In genomic region chr12:27824126-27824842, GRCh38 we compare ENCODE assay signal across 11 cellular contexts. TPM values are rescaled to one million over a fixed set of nuclear protein-coding genes. Genes with fewer than 3 reads are reported as not detected.
A peak's percentile ranks its signal among the peaks of the same experiment; 100 is the strongest.
DNase-seq lines count a peak whose midpoint lies in the region; ATAC-seq and TF ChIP-seq lines count a peak whose summit lies in the region.
"Had no signal": no experiment of that assay in that cellular context is flagged by ENCODE, and none has a peak within 500 bp of the region (broad histone marks: within the 10 kb centered on the region; RNA-seq: fewer than 3 reads in every experiment).

No MANE protein-coding gene starts in this region.

- TF ChIP-seq POLR2A in testis (IDR thresholded peaks at IDR 0.05) (no peak), ovary (IDR thresholded peaks at IDR 0.05) (no peak), breast epithelium (IDR thresholded peaks at IDR 0.05) (no peak)

- no peaks in the 10 kb centered on the region for H3K79me2 ChIP-seq in PC-9 (ENCODE audit: low read depth)

- H3K27me3 ChIP-seq in PC-9 (ENCODE audit: insufficient read depth, low read depth) (no peaks in the 10 kb centered on the region), testis (no peaks in the 10 kb centered on the region), ovary (no peaks in the 10 kb centered on the region), breast epithelium (no peaks in the 10 kb centered on the region)
- H3K27me3 ChIP-seq: ascending aorta had no signal

- POLR2A ChIA-PET in PC-9 (lab: Charles Lee; ENCODE audit: unreplicated experiment): no interaction called here

- TF ChIP-seq CTCF in GM10266 (IDR thresholded peaks at IDR 0.05; ENCODE audit: control insufficient read depth, insufficient read depth, low read depth, missing control alignments): no peak
- no peak for TF ChIP-seq CTCF in PC-9 (conservative IDR thresholded peaks at IDR 0.05)
- TF ChIP-seq CTCF in testis (IDR thresholded peaks at IDR 0.05): no peak
- TF ChIP-seq CTCF in ovary (IDR thresholded peaks at IDR 0.05): no peak
- TF ChIP-seq CTCF in breast epithelium (IDR thresholded peaks at IDR 0.05): no peak

- H3K27ac ChIP-seq in PC-9: 0 out of 2 replicates have a peak overlapping the region, but pooled peaks have one; percentile 97
- H3K27ac ChIP-seq in testis: no peak overlapping the region
- H3K27ac ChIP-seq in ovary: no peak overlapping the region
- no peak overlapping the region for H3K27ac ChIP-seq in breast epithelium
- H3K27ac ChIP-seq: ascending aorta, neutrophil had no signal

- H3K36me3 ChIP-seq in PC-9 (ENCODE audit: low read depth) (no peaks in the 10 kb centered on the region), testis (ENCODE audit: low read depth, missing control alignments) (no peaks in the 10 kb centered on the region), ovary (no peaks in the 10 kb centered on the region), breast epithelium (no peaks in the 10 kb centered on the region)
- H3K36me3 ChIP-seq: ascending aorta, neutrophil had no signal

- no peak overlapping the region for H3K4me2 ChIP-seq in PC-9

- TF ChIP-seq EP300 in ovary (IDR thresholded peaks at IDR 0.05): no peak

- no peaks in the 10 kb centered on the region for H3K9me2 ChIP-seq in PC-9 (ENCODE audit: insufficient read depth)

- intact Hi-C loops in PC-9 (cut with micrococcal nuclease; ENCODE audit: unreplicated experiment): loop anchor here (5.0 to 10.0 kb wide), 3 partner anchors 42 to 341 kb away; partner anchors contain the start of genes KLHL42 and MANSC4
- intact Hi-C loops in testis (cut with DNase I; ENCODE audit: low total_unique reads): no loop called here
- intact Hi-C loops in ovary (cut with DNase I): no loop called here
- intact Hi-C loops in breast epithelium (cut with DNase I; ENCODE audit: low total_unique reads): loop anchor here (5.0 kb wide), 1 partner anchor 87 kb away; no protein-coding TSS in a partner anchor

- no TSS peak for BruUV-seq in PC-9 (replicated peaks; lab: Mats Ljungman, UMichigan)

- H3K9me3 ChIP-seq in PC-9 (ENCODE audit: insufficient read depth, low read depth): no peaks in the 10 kb centered on the region
- no peaks in the 10 kb centered on the region for H3K9me3 ChIP-seq in testis
- no peaks in the 10 kb centered on the region for H3K9me3 ChIP-seq in ovary
- no peaks in the 10 kb centered on the region for H3K9me3 ChIP-seq in breast epithelium
- H3K9me3 ChIP-seq: ascending aorta, neutrophil had no signal

- H4K20me1 ChIP-seq in PC-9 (ENCODE audit: insufficient read depth): no peaks in the 10 kb centered on the region

- peaks cover 32% of the 10 kb centered on the region for H3F3A ChIP-seq in PC-9 (ENCODE audit: insufficient read depth, low read depth)

- CTCF ChIA-PET in PC-9 (lab: Charles Lee): no interaction called here

- DNase-seq in GM10266 (ENCODE audit: extremely low spot score) (peak; percentile 14), PC-9 (no peak), COLO829 (ENCODE audit: low spot score) (no peak), testis (no peak), ovary (no peak), breast epithelium (ENCODE audit: low spot score in 2 of 2) (no peak)
- DNase-seq: KBM-7 had no signal

- H3K4me1 ChIP-seq in PC-9 (replicated peaks; ENCODE audit: insufficient read depth) (peaks cover 39% of the 10 kb centered on the region), testis (peaks cover 15% of the 10 kb centered on the region), ovary (ENCODE audit: insufficient read depth) (no peaks in the 10 kb centered on the region), breast epithelium (peaks cover 0 to 6% of the 10 kb centered on the region in 2 donors)

- H2AFZ ChIP-seq in PC-9: no peak overlapping the region

- no peak overlapping the region for H3K4me3 ChIP-seq in PC-9
- H3K4me3 ChIP-seq in testis: no peak overlapping the region
- no peak overlapping the region for H3K4me3 ChIP-seq in ovary
- no peak overlapping the region for H3K4me3 ChIP-seq in breast epithelium
- H3K4me3 ChIP-seq: ascending aorta had no signal

- WGBS in testis, 2 donors: 76 to 85% methylated on average over 12 of the region's 12 CpGs
- WGBS in ovary, 3 donors: 51 to 68% (median 53%) methylated on average over 12 of the region's 12 CpGs

- ATAC-seq in GM19324 (IDR thresholded peaks at IDR 0.05; ENCODE audit: low FRiP score, unreplicated experiment) (peak; percentile 59), HG02970 (IDR thresholded peaks at IDR 0.05; ENCODE audit: low FRiP score, unreplicated experiment) (peak; percentile 50)

RNA-seq across cellular contexts. Expression of gene MANSC4, which starts 44.2 kb away (rescaled TPM):
- total RNA-seq in PC-9 (2021) (not detected in 2 replicates), testis (1 to 10 TPM; 3.4 TPM), ovary (under 1 TPM in 3 of 7 donors, not detected in 4; 0.20 to 0.36 (median 0.32) TPM), breast epithelium (under 1 TPM in 1 of 3 donors, not detected in 2; 0.73 TPM)
- polyA plus RNA-seq in testis (ENCODE audit: insufficient read depth, low read depth, low replicate concordance) (1.1 TPM), ovary (under 1 TPM; 0.10 to 0.25 TPM)
- total RNA-seq: ascending aorta had no signal

RNA-seq across cellular contexts. Expression of gene KLHL42, which starts 44.3 kb away (rescaled TPM):
- 33.6 and 34.5 TPM in 2 replicates for total RNA-seq in PC-9 (2021)
- total RNA-seq in testis: 10 to 100 TPM; 65.1 to 87.8 TPM
- polyA plus RNA-seq in testis (ENCODE audit: insufficient read depth, low read depth, low replicate concordance): 23.7 TPM
- total RNA-seq in ovary: 10 to 100 TPM; 10.1 to 28.4 (median 18.9) TPM
- polyA plus RNA-seq in ovary: 10 to 100 TPM in 1 of 2 donors, 1 to 10 TPM in 1; 7.0 to 16.4 TPM
- total RNA-seq in breast epithelium: 10 to 100 TPM; 20.6 to 32.3 (median 30.8) TPM

Comparison
In these comparisons a context has a peak if more than half of its experiments do, and no peak if none do; other contexts are left out.
1. intact Hi-C loops: an anchor here in PC-9 (5.0 to 10.0 kb wide) and breast epithelium (5.0 kb wide); none called in testis and ovary.